In the genomic region with DNA sequence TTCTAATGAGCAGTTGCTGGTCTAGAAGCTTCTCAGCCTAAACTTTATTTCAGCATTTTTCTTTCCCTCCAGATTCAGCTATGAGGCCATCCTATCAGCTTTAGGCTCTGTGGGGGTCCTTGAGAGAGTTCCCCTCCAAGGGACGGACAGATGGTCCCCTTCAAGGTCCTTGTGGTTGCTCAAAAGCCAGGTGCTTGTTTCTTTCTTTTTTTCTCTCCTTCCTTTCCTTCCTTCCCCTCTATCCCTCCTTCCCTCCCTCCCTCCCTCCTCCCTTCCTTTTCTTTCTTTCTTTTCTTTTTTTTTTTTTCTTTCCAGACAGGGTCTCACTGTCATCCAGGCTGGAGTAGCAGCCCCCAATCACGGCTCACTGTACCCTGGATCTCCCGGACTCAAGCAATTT, we compare ENCODE assay signal across 3 cellular contexts.
A peak's percentile ranks its signal among the peaks of the same experiment; 100 is the strongest.
TF ChIP-seq lines count a peak whose summit lies in the region.

No MANE protein-coding gene starts in this region.

TF ChIP-seq in GM23338, 12 proteins besides CTCF, POLR2A, EP300 and RAD21 (continues in another document):
- TF ChIP-seq ZNF114 (CRISPR knock-in tag; IDR thresholded peaks at IDR 0.05) = no peak
- TF ChIP-seq STAT1 (IDR thresholded peaks at IDR 0.05; ENCODE audit: unreplicated experiment) = no peak
- TF ChIP-seq ETS1 (IDR thresholded peaks at IDR 0.05) = no peak
- TF ChIP-seq ZNF331 (CRISPR knock-in tag; IDR thresholded peaks at IDR 0.05; ENCODE audit: low read depth) = no peak
- no peak for TF ChIP-seq EZH2phosphoT487 (IDR thresholded peaks at IDR 0.05; ENCODE audit: unreplicated experiment)

TF ChIP-seq in K562, 482 proteins besides CTCF, POLR2A, EP300 and RAD21:
- peak; percentile 45; the same call in 1 of the 2 replicates for TF ChIP-seq ZNF512 (tag; IDR thresholded peaks at IDR 0.05)
- no peak for TF ChIP-seq MTA2 (IDR thresholded peaks at IDR 0.05; ENCODE audit: low read depth)
TF ChIP-seq in K562: peak in this region for 1.

TF ChIP-seq in GM12891, 5 proteins besides CTCF, POLR2A, EP300 and RAD21:
- TF ChIP-seq TAF1 (IDR thresholded peaks at IDR 0.05; ENCODE audit: low read depth, low read length) = no peak
- TF ChIP-seq POU2F2 (IDR thresholded peaks at IDR 0.05; ENCODE audit: low read depth, low read length) = no peak
- no peak for TF ChIP-seq SPI1 (IDR thresholded peaks at IDR 0.05; ENCODE audit: low read depth, low read length)
- TF ChIP-seq POLR2AphosphoS5 (IDR thresholded peaks at IDR 0.05; ENCODE audit: low read depth, low read length) = no peak
- TF ChIP-seq PAX5 (IDR thresholded peaks at IDR 0.05; ENCODE audit: insufficient read depth, low read length, severe bottlenecking) = no peak
